Comparison of ENCODE assay signal across 1 cellular context in the genomic region with DNA sequence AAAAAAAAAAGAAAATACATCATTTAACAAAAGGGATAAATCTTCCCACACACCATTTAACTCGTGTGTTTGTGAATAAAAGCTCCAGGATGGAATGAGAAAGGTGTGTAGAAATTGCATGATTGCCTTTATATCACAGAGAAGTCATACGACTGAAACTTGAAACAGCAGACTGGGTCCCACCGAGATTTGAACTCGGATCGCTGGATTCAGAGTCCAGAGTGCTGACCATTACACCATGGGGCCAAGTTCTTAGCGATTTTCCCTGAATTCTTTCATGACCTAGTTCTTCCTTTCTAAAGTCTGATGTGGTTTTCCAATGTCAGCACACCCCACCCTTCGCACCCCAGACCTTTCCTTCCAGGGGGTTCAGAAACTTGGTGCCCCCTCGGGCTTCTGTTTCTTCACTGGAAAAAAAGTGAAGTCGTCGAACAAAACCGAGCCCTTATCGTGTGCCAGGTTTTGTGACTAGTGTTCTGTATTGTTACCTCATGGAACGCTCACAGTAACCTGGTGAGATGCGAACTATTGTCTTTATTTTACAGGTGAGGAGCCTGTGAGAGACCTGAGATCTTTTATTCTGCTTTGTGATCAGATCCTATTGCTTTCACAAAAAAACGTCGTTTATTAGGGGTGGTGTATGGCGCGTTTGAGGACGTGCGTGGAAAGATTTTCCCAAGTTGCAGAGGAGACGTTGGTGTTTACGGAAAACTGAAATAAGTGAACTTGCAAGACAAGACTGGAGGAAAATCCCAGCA.
TF ChIP-seq lines count a peak whose summit lies in the region.

No MANE protein-coding gene starts in this region.

TF ChIP-seq in K562, 482 proteins besides CTCF, POLR2A, EP300 and RAD21 (continued from another document and continues in another):
- TF ChIP-seq, protein P1, sequence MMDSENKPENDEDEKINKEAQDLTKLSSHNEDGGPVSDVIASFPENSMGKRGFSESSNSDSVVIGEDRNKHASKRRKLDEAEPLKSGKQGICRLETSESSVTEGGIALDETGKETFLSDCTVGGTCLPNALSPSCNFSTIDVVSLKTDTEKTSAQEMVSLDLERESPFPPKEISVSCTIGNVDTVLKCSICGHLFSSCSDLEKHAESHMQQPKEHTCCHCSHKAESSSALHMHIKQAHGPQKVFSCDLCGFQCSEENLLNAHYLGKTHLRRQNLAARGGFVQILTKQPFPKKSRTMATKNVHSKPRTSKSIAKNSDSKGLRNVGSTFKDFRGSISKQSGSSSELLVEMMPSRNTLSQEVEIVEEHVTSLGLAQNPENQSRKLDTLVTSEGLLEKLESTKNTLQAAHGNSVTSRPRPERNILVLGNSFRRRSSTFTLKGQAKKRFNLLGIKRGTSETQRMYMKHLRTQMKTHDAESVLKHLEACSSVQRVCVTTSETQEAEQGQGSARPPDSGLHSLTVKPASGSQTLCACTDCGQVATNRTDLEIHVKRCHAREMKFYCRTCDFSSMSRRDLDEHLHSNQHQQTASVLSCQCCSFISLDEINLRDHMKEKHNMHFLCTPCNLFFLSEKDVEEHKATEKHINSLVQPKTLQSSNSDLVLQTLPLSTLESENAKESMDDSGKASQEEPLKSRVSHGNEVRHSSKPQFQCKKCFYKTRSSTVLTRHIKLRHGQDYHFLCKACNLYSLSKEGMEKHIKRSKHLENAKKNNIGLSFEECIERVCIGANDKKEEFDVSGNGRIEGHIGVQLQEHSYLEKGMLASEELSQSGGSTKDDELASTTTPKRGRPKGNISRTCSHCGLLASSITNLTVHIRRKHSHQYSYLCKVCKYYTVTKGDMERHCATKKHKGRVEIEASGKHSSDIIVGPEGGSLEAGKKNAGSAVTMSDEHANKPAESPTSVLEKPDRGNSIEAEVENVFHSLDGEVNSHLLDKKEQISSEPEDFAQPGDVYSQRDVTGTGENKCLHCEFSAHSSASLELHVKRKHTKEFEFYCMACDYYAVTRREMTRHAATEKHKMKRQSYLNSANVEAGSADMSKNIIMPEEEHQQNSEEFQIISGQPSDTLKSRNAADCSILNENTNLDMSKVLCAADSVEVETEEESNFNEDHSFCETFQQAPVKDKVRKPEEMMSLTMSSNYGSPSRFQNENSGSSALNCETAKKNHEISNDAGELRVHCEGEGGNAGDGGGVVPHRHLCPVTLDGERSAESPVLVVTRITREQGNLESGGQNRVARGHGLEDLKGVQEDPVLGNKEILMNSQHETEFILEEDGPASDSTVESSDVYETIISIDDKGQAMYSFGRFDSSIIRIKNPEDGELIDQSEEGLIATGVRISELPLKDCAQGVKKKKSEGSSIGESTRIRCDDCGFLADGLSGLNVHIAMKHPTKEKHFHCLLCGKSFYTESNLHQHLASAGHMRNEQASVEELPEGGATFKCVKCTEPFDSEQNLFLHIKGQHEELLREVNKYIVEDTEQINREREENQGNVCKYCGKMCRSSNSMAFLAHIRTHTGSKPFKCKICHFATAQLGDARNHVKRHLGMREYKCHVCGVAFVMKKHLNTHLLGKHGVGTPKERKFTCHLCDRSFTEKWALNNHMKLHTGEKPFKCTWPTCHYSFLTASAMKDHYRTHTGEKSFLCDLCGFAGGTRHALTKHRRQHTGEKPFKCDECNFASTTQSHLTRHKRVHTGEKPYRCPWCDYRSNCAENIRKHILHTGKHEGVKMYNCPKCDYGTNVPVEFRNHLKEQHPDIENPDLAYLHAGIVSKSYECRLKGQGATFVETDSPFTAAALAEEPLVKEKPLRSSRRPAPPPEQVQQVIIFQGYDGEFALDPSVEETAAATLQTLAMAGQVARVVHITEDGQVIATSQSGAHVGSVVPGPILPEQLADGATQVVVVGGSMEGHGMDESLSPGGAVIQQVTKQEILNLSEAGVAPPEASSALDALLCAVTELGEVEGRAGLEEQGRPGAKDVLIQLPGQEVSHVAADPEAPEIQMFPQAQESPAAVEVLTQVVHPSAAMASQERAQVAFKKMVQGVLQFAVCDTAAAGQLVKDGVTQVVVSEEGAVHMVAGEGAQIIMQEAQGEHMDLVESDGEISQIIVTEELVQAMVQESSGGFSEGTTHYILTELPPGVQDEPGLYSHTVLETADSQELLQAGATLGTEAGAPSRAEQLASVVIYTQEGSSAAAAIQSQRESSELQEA (IDR thresholded peaks at IDR 0.05; ENCODE audit: low read depth) = peak; percentile 75
- TF ChIP-seq BRD9 (IDR thresholded peaks at IDR 0.05; ENCODE audit: low read depth, partially characterized antibody) (peak; percentile 97), BHLHE40 (IDR thresholded peaks at IDR 0.05; ENCODE audit: low read length) (0 out of 2 replicates have a peak, but pooled peaks have one; percentile 14), YY1 (IDR thresholded peaks at IDR 0.05; ENCODE audit: borderline replicate concordance in 1 of 3, control insufficient read depth in 1 of 3, extremely low read depth in 1 of 3, insufficient read depth in 3 of 3, insufficient read length in 1 of 3, insufficient replicate concordance in 2 of 3, low read depth in 1 of 3, low read length in 2 of 3) (peak in 1 of 3 experiments; percentile 45), TBP (optimal IDR thresholded peaks at IDR 0.05; ENCODE audit: low read depth, low read length) (peak; percentile 100), CEBPG (CRISPR knock-in tag; IDR thresholded peaks at IDR 0.05) (no peak), CEBPG (tag; conservative IDR thresholded peaks at IDR 0.05 in 1 of 2, IDR thresholded peaks at IDR 0.05 in 1 of 2) (peak in 1 of 2 experiments; percentile 19; a peak in 3 of 4 replicates), SMC3 (conservative IDR thresholded peaks at IDR 0.05; ENCODE audit: insufficient read depth, low read depth, low read length) (0 out of 2 replicates have a peak, but pooled peaks have one; percentile 11), NCOR1 (IDR thresholded peaks at IDR 0.05) (no peak; the same call in 1 of the 2 replicates), POLR3G (IDR thresholded peaks at IDR 0.05; ENCODE audit: extremely low read depth, insufficient read length, insufficient replicate concordance) (peak; percentile 67), POLR3A (IDR thresholded peaks at IDR 0.05; ENCODE audit: borderline replicate concordance, extremely low read depth, insufficient read depth, insufficient read length) (peak; percentile 91), KLF13 (tag; IDR thresholded peaks at IDR 0.05; ENCODE audit: borderline replicate concordance, low read depth) (peak; percentile 62; the same call in 1 of the 2 replicates), CBX3 (IDR thresholded peaks at IDR 0.05; ENCODE audit: borderline replicate concordance in 1 of 2, low read length in 2 of 2) (peak in 1 of 2 experiments; percentile 88; a peak in 2 of 3 replicates), CXXC5 (CRISPR knock-in tag; IDR thresholded peaks at IDR 0.05) (0 out of 2 replicates have a peak, but pooled peaks have one; percentile 5), SREBF1 (IDR thresholded peaks at IDR 0.05; ENCODE audit: borderline replicate concordance, low read depth, low read length) (0 out of 2 replicates have a peak, but pooled peaks have one; percentile 64), CREM (IDR thresholded peaks at IDR 0.05; ENCODE audit: low read depth) (0 out of 2 replicates have a peak, but pooled peaks have one; percentile 56), ZNF239 (CRISPR knock-in tag; IDR thresholded peaks at IDR 0.05) (no peak), NONO (IDR thresholded peaks at IDR 0.05; ENCODE audit: low read depth in 2 of 2, low read length in 1 of 2) (peak in 1 of 2 experiments; percentile 47; a peak in 1 of 4 replicates), ZEB2 (IDR thresholded peaks at IDR 0.05) (peak; percentile 36; the same call in 1 of the 2 replicates), SP1 (CRISPR knock-in tag; IDR thresholded peaks at IDR 0.05) (0 out of 2 replicates have a peak, but pooled peaks have one; percentile 27), ZSCAN29 (IDR thresholded peaks at IDR 0.05) (peak; percentile 89), MCM5 (IDR thresholded peaks at IDR 0.05; ENCODE audit: low read depth) (no peak), NCOA4 (IDR thresholded peaks at IDR 0.05; ENCODE audit: partially characterized antibody) (peak; percentile 8)
- TF ChIP-seq, protein P2, sequence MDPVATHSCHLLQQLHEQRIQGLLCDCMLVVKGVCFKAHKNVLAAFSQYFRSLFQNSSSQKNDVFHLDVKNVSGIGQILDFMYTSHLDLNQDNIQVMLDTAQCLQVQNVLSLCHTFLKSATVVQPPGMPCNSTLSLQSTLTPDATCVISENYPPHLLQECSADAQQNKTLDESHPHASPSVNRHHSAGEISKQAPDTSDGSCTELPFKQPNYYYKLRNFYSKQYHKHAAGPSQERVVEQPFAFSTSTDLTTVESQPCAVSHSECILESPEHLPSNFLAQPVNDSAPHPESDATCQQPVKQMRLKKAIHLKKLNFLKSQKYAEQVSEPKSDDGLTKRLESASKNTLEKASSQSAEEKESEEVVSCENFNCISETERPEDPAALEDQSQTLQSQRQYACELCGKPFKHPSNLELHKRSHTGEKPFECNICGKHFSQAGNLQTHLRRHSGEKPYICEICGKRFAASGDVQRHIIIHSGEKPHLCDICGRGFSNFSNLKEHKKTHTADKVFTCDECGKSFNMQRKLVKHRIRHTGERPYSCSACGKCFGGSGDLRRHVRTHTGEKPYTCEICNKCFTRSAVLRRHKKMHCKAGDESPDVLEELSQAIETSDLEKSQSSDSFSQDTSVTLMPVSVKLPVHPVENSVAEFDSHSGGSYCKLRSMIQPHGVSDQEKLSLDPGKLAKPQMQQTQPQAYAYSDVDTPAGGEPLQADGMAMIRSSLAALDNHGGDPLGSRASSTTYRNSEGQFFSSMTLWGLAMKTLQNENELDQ (CRISPR knock-in tag; IDR thresholded peaks at IDR 0.05; ENCODE audit: borderline replicate concordance) = 0 out of 2 replicates have a peak, but pooled peaks have one; percentile 53
- TF ChIP-seq, protein P3, sequence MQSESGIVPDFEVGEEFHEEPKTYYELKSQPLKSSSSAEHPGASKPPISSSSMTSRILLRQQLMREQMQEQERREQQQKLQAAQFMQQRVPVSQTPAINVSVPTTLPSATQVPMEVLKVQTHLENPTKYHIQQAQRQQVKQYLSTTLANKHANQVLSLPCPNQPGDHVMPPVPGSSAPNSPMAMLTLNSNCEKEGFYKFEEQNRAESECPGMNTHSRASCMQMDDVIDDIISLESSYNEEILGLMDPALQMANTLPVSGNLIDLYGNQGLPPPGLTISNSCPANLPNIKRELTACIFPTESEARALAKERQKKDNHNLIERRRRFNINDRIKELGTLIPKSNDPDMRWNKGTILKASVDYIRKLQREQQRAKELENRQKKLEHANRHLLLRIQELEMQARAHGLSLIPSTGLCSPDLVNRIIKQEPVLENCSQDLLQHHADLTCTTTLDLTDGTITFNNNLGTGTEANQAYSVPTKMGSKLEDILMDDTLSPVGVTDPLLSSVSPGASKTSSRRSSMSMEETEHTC (IDR thresholded peaks at IDR 0.05) = peak; percentile 36; the same call in 1 of the 2 replicates
- TF ChIP-seq, protein P4, sequence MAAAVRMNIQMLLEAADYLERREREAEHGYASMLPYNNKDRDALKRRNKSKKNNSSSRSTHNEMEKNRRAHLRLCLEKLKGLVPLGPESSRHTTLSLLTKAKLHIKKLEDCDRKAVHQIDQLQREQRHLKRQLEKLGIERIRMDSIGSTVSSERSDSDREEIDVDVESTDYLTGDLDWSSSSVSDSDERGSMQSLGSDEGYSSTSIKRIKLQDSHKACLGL (CRISPR knock-in tag; IDR thresholded peaks at IDR 0.05; ENCODE audit: borderline replicate concordance, poor library complexity, severe bottlenecking) = peak; percentile 23
- TF ChIP-seq, protein P5, sequence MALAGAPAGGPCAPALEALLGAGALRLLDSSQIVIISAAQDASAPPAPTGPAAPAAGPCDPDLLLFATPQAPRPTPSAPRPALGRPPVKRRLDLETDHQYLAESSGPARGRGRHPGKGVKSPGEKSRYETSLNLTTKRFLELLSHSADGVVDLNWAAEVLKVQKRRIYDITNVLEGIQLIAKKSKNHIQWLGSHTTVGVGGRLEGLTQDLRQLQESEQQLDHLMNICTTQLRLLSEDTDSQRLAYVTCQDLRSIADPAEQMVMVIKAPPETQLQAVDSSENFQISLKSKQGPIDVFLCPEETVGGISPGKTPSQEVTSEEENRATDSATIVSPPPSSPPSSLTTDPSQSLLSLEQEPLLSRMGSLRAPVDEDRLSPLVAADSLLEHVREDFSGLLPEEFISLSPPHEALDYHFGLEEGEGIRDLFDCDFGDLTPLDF (CRISPR knock-in tag; IDR thresholded peaks at IDR 0.05) = 0 out of 2 replicates have a peak, but pooled peaks have one; percentile 26
- TF ChIP-seq, protein P6, sequence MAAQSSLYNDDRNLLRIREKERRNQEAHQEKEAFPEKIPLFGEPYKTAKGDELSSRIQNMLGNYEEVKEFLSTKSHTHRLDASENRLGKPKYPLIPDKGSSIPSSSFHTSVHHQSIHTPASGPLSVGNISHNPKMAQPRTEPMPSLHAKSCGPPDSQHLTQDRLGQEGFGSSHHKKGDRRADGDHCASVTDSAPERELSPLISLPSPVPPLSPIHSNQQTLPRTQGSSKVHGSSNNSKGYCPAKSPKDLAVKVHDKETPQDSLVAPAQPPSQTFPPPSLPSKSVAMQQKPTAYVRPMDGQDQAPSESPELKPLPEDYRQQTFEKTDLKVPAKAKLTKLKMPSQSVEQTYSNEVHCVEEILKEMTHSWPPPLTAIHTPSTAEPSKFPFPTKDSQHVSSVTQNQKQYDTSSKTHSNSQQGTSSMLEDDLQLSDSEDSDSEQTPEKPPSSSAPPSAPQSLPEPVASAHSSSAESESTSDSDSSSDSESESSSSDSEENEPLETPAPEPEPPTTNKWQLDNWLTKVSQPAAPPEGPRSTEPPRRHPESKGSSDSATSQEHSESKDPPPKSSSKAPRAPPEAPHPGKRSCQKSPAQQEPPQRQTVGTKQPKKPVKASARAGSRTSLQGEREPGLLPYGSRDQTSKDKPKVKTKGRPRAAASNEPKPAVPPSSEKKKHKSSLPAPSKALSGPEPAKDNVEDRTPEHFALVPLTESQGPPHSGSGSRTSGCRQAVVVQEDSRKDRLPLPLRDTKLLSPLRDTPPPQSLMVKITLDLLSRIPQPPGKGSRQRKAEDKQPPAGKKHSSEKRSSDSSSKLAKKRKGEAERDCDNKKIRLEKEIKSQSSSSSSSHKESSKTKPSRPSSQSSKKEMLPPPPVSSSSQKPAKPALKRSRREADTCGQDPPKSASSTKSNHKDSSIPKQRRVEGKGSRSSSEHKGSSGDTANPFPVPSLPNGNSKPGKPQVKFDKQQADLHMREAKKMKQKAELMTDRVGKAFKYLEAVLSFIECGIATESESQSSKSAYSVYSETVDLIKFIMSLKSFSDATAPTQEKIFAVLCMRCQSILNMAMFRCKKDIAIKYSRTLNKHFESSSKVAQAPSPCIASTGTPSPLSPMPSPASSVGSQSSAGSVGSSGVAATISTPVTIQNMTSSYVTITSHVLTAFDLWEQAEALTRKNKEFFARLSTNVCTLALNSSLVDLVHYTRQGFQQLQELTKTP (IDR thresholded peaks at IDR 0.05; ENCODE audit: low read depth in 1 of 2, partially characterized antibody in 2 of 2) = peak in 1 of 2 experiments; percentile 35
- TF ChIP-seq, protein P7, sequence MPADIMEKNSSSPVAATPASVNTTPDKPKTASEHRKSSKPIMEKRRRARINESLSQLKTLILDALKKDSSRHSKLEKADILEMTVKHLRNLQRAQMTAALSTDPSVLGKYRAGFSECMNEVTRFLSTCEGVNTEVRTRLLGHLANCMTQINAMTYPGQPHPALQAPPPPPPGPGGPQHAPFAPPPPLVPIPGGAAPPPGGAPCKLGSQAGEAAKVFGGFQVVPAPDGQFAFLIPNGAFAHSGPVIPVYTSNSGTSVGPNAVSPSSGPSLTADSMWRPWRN (IDR thresholded peaks at IDR 0.05; ENCODE audit: low read depth) = 0 out of 2 replicates have a peak, but pooled peaks have one; percentile 12
